Comparison of ENCODE assay signal across 8 cellular contexts in genomic region chr9:92294297-92294676, GRCh38. TPM values are rescaled to one million over a fixed set of nuclear protein-coding genes. Genes with fewer than 3 reads are reported as not detected.
DNase-seq lines count a peak whose midpoint lies in the region; ATAC-seq and TF ChIP-seq lines count a peak whose summit lies in the region.

No MANE protein-coding gene starts in this region.

- H3K27ac ChIP-seq in cardiac muscle cell (peak overlapping the region; percentile 94), SK-N-MC (peak overlapping the region; percentile 89), muscle layer of duodenum (ENCODE audit: low read length) (peak overlapping the region; percentile 82)
- peak overlapping the region; percentile 66 for H3K27ac ChIP-seq in effector memory CD4-positive, alpha-beta T cell (ENCODE audit: insufficient read depth, low read length, poor library complexity, severe bottlenecking)

- TF ChIP-seq CTCF in cardiac muscle cell (IDR thresholded peaks at IDR 0.05; ENCODE audit: low read depth, low read length), result no peak

- H3K9me3 ChIP-seq in cardiac muscle cell (ENCODE audit: low read depth) (no peaks in the 10 kb centered on the region), SK-N-MC (ENCODE audit: low read depth, low read length) (no peaks in the 10 kb centered on the region), muscle layer of duodenum (ENCODE audit: control insufficient read depth in 1 of 2, low read length in 2 of 2) (no peaks in the 10 kb centered on the region)
- H3K9me3 ChIP-seq in effector memory CD4-positive, alpha-beta T cell (ENCODE audit: control insufficient read depth, low read length), result no peaks in the 10 kb centered on the region

- H3K36me3 ChIP-seq in cardiac muscle cell (peaks cover 19% of the 10 kb centered on the region), SK-N-MC (ENCODE audit: insufficient read depth, low read length) (peaks cover 64% of the 10 kb centered on the region), muscle layer of duodenum (ENCODE audit: control insufficient read depth in 1 of 2, insufficient read depth in 2 of 2, low read length in 2 of 2) (peaks cover 11 to 20% of the 10 kb centered on the region in 2 donors)
- peaks cover 7% of the 10 kb centered on the region for H3K36me3 ChIP-seq in effector memory CD4-positive, alpha-beta T cell (ENCODE audit: control insufficient read depth, insufficient read depth, low read length)

- H3K9ac ChIP-seq in SK-N-MC (ENCODE audit: insufficient read length), result peak overlapping the region; percentile 92

- DNase-seq in cardiac muscle cell (ENCODE audit: low read depth in 1 of 2, low spot score in 1 of 2), result peak in 1 of 2 donors; percentile 40
- no peak for DNase-seq in Right ventricle myocardium inferior (ENCODE audit: missing footprints)
- no peak for DNase-seq in SK-N-MC (ENCODE audit: low read depth, low spot score)
- no peak for DNase-seq in effector memory CD4-positive, alpha-beta T cell
- DNase-seq in NCI-H2029 (lab: John Stamatoyannopoulos, UW), result no peak
- no peak for DNase-seq in ecto neural progenitor cell (ENCODE audit: low spot score)
- no peak for DNase-seq in NCI-H345 treated with DMSO at 0.1 percent for 48 hours (lab: John Stamatoyannopoulos, UW; ENCODE audit: unreplicated experiment)

- H3K27me3 ChIP-seq in cardiac muscle cell, result no peaks in the 10 kb centered on the region
- H3K27me3 ChIP-seq in effector memory CD4-positive, alpha-beta T cell (replicated peaks; ENCODE audit: control insufficient read depth, insufficient read depth, low read length, poor library complexity, severe bottlenecking), result no peaks in the 10 kb centered on the region
- no peaks in the 10 kb centered on the region for H3K27me3 ChIP-seq in muscle layer of duodenum (ENCODE audit: low read depth, low read length)

- peaks cover 31% of the 10 kb centered on the region for H3K4me1 ChIP-seq in cardiac muscle cell (ENCODE audit: low read depth)
- peaks cover 27% of the 10 kb centered on the region for H3K4me1 ChIP-seq in effector memory CD4-positive, alpha-beta T cell (ENCODE audit: control insufficient read depth, insufficient read depth, low read length, poor library complexity, severe bottlenecking)
- H3K4me1 ChIP-seq in muscle layer of duodenum (ENCODE audit: control insufficient read depth in 1 of 2, insufficient read depth in 2 of 2, low read length in 2 of 2), result peaks cover 5 to 24% of the 10 kb centered on the region in 2 donors

- ATAC-seq in Right ventricle myocardium inferior, result no peak

- intact Hi-C loops in Right ventricle myocardium inferior (cut with DNase I), result loop anchor here (5.0 to 10.0 kb wide), 2 partner anchors 42 to 159 kb away; no protein-coding TSS in a partner anchor

- H3K4me3 ChIP-seq in cardiac muscle cell (peak overlapping the region; percentile 70), SK-N-MC (peak overlapping the region; percentile 83), muscle layer of duodenum (ENCODE audit: low read depth in 1 of 2, low read length in 2 of 2) (peak overlapping the region; percentile 83 to 94)
- H3K4me3 ChIP-seq in effector memory CD4-positive, alpha-beta T cell (ENCODE audit: insufficient read depth, low read depth, low read length, poor library complexity, severe bottlenecking), result peak overlapping the region; percentile 93

RNA-seq across cellular contexts. Expression of gene IARS1, which starts 0.8 kb away (rescaled TPM):
- total RNA-seq in cardiac muscle cell (96.3 and 97.0 TPM in 2 replicates), Right ventricle myocardium inferior (54.7 TPM)
- 87.1 and 96.8 TPM in 2 replicates for polyA plus RNA-seq in cardiac muscle cell

RNA-seq across cellular contexts. Expression of gene NOL8, which starts 30.9 kb away (rescaled TPM):
- 8.7 and 15.1 TPM in 2 replicates for total RNA-seq in cardiac muscle cell
- polyA plus RNA-seq in cardiac muscle cell, result 21.6 and 26.2 TPM in 2 replicates
- 14.2 TPM for total RNA-seq in Right ventricle myocardium inferior

RNA-seq across cellular contexts. Expression of gene CENPP, which starts 31.5 kb away (rescaled TPM):
- 1.6 TPM in 2 replicates for total RNA-seq in cardiac muscle cell
- polyA plus RNA-seq in cardiac muscle cell, result 5.0 and 9.8 TPM in 2 replicates
- 3.3 TPM for total RNA-seq in Right ventricle myocardium inferior
